Comparison of ENCODE assay signal across 15 cellular contexts in genomic region chr6:36780517-36781210, GRCh38. TPM values are rescaled to one million over a fixed set of nuclear protein-coding genes. Genes with fewer than 3 reads are reported as not detected.
DNase-seq lines count a peak whose midpoint lies in the region; ATAC-seq lines count a peak whose summit lies in the region.
"Had no signal": no experiment of that assay in that cellular context is flagged by ENCODE, and none has a peak within 500 bp of the region (broad histone marks: within the 10 kb centered on the region; RNA-seq: fewer than 3 reads in every experiment).

No MANE protein-coding gene starts in this region.

- H3K4me3 ChIP-seq in CD4-positive, CD25-positive, alpha-beta regulatory T cell (ENCODE audit: low read depth, low read length) = no peak overlapping the region
- H3K4me3 ChIP-seq: esophagus muscularis mucosa, GM23338, vagina had no signal

- H3K36me3 ChIP-seq in CD4-positive, CD25-positive, alpha-beta regulatory T cell (ENCODE audit: control insufficient read depth, insufficient read depth, low read length) = no peaks in the 10 kb centered on the region
- H3K36me3 ChIP-seq: esophagus muscularis mucosa, vagina had no signal

- H3K27me3 ChIP-seq in CD4-positive, CD25-positive, alpha-beta regulatory T cell (ENCODE audit: control insufficient read depth, insufficient read depth, low read length) = no peaks in the 10 kb centered on the region
- H3K27me3 ChIP-seq: vagina had no signal

- H3K36me3 Mint-ChIP-seq in CD4-positive, CD25-positive, alpha-beta regulatory T cell = no peaks in the 10 kb centered on the region
- H3K36me3 Mint-ChIP-seq in naive B cell = no peaks in the 10 kb centered on the region
- no peaks in the 10 kb centered on the region for H3K36me3 Mint-ChIP-seq in T-helper 17 cell (ENCODE audit: low read depth)

- no peaks in the 10 kb centered on the region for H3K9me3 Mint-ChIP-seq in CD4-positive, CD25-positive, alpha-beta regulatory T cell
- H3K9me3 Mint-ChIP-seq in naive B cell = peaks cover 0 to under 1% (median 0%) of the 10 kb centered on the region in 7 donors
- H3K9me3 Mint-ChIP-seq: GM23338 had no signal

- ATAC-seq in CD4-positive, CD25-positive, alpha-beta regulatory T cell (ENCODE audit: low read depth in 2 of 2) = no peak
- ATAC-seq in naive B cell (ENCODE audit: low read depth in 2 of 2) (peak; percentile 68), T-helper 17 cell (no peak)
- ATAC-seq: activated CD4-positive, alpha-beta T cell treated with anti-CD3 and anti-CD28 coated beads for 36 hours; GM23338 had no signal

- no peak for DNase-seq in CD4-positive, CD25-positive, alpha-beta regulatory T cell
- DNase-seq in Kasumi-1 (lab: John Stamatoyannopoulos, UW) (peak; percentile 62 to 64), SKM-1 treated with dmso at 0.1 percent for 144 hours (lab: John Stamatoyannopoulos, UW; ENCODE audit: unreplicated experiment) (peak; percentile 77), naive B cell (peak; percentile 50), SW 1271 (lab: John Stamatoyannopoulos, UW) (no peak), T-helper 17 cell (no peak), posterior cingulate gyrus (no peak)
- no peak for DNase-seq in stimulated activated CD4-positive, alpha-beta T cell treated with anti-CD3 and anti-CD28 coated beads, Interleukin-12 subunit alpha, Interleukin-12 subunit beta, amount 100 ng/mL, for 4 hours
- DNase-seq: activated CD4-positive, alpha-beta T cell treated with anti-CD3 and anti-CD28 coated beads for 36 hours; NCI-H2081 treated with DMSO at 0.1 percent for 48 hours had no signal

- H3K27ac Mint-ChIP-seq in CD4-positive, CD25-positive, alpha-beta regulatory T cell = peak overlapping the region in 2 of 3 donors; percentile 26 to 85
- H3K27ac Mint-ChIP-seq in naive B cell (peak overlapping the region; percentile 10 to 77 (median 64)), T-helper 17 cell (no peak overlapping the region)
- H3K27ac Mint-ChIP-seq: activated CD4-positive, alpha-beta T cell treated with anti-CD3 and anti-CD28 coated beads for 36 hours; GM23338 had no signal

- peaks cover 0 to 2% (median 0%) of the 10 kb centered on the region in 4 donors for H3K4me1 Mint-ChIP-seq in CD4-positive, CD25-positive, alpha-beta regulatory T cell
- peaks cover 19 to 30% (median 24%) of the 10 kb centered on the region in 3 donors for H3K4me1 Mint-ChIP-seq in naive B cell
- H3K4me1 Mint-ChIP-seq in T-helper 17 cell = peaks cover 12% of the 10 kb centered on the region
- H3K4me1 Mint-ChIP-seq: activated CD4-positive, alpha-beta T cell treated with anti-CD3 and anti-CD28 coated beads for 36 hours had no signal

- H3K4me1 ChIP-seq in CD4-positive, CD25-positive, alpha-beta regulatory T cell (ENCODE audit: control insufficient read depth, insufficient read depth, low read length, poor library complexity, severe bottlenecking) = no peaks in the 10 kb centered on the region
- H3K4me1 ChIP-seq: esophagus muscularis mucosa, vagina had no signal

- no peak overlapping the region for H3K27ac ChIP-seq in CD4-positive, CD25-positive, alpha-beta regulatory T cell (ENCODE audit: insufficient read depth, low read length, poor library complexity, severe bottlenecking)
- H3K27ac ChIP-seq: C4-2B, esophagus muscularis mucosa, vagina had no signal

- H3K9me3 ChIP-seq in CD4-positive, CD25-positive, alpha-beta regulatory T cell (ENCODE audit: control insufficient read depth in 2 of 2, low read length in 2 of 2) = no peaks in the 10 kb centered on the region
- no peaks in the 10 kb centered on the region for H3K9me3 ChIP-seq in T-helper 17 cell (ENCODE audit: control insufficient read depth, low read length, poor library complexity, severe bottlenecking)
- H3K9me3 ChIP-seq: esophagus muscularis mucosa, vagina had no signal

- H3K27me3 Mint-ChIP-seq in CD4-positive, CD25-positive, alpha-beta regulatory T cell = peaks cover 6% of the 10 kb centered on the region
- H3K27me3 Mint-ChIP-seq in naive B cell (peaks cover 10 to 20% (median 14%) of the 10 kb centered on the region in 3 donors), T-helper 17 cell (peaks cover 12% of the 10 kb centered on the region)
- H3K27me3 Mint-ChIP-seq: activated CD4-positive, alpha-beta T cell treated with anti-CD3 and anti-CD28 coated beads for 36 hours; brain had no signal

- intact Hi-C loops in posterior cingulate gyrus (cut with DNase I) = no loop called here

- no peak overlapping the region for H3K4me3 Mint-ChIP-seq in CD4-positive, CD25-positive, alpha-beta regulatory T cell
- H3K4me3 Mint-ChIP-seq in naive B cell = peak overlapping the region in 7 of 8 donors; percentile 3 to 82 (median 52)
- no peak overlapping the region for H3K4me3 Mint-ChIP-seq in T-helper 17 cell
- H3K4me3 Mint-ChIP-seq: activated CD4-positive, alpha-beta T cell treated with anti-CD3 and anti-CD28 coated beads for 36 hours; brain; GM23338 had no signal

RNA-seq across cellular contexts. Expression of gene CPNE5, which starts 58.6 kb away (rescaled TPM):
- 4.3 TPM for total RNA-seq in CD4-positive, CD25-positive, alpha-beta regulatory T cell
- polyA plus RNA-seq in CD4-positive, CD25-positive, alpha-beta regulatory T cell = 1 to 10 TPM in 1 of 4 donors, under 1 TPM in 3; 0.16 to 2.5 (median 0.78) TPM
- polyA plus RNA-seq in naive B cell (ENCODE audit: low read depth in 6 of 6) = 100 to 1,000 TPM in 2 of 6 donors, 10 to 100 TPM in 4; 56.9 to 105 (median 92.2) TPM
- total RNA-seq in T-helper 17 cell = 10 to 100 TPM in 1 of 2 donors, 1 to 10 TPM in 1; 5.5 to 16.0 TPM

Comparison
In these comparisons a context has a peak if more than half of its experiments do, and no peak if none do; other contexts are left out.
1. ATAC-seq: peak in naive B cell (2 of 2); none in CD4-positive, CD25-positive, alpha-beta regulatory T cell (0 of 2) and T-helper 17 cell (single experiment).
2. DNase-seq: peak in Kasumi-1 (2 of 2), SKM-1 treated with dmso at 0.1 percent for 144 hours (single experiment) and naive B cell (single experiment); none in CD4-positive, CD25-positive, alpha-beta regulatory T cell (0 of 3), SW 1271 (0 of 2), T-helper 17 cell (0 of 3), stimulated activated CD4-positive, alpha-beta T cell treated with anti-CD3 and anti-CD28 coated beads, Interleukin-12 subunit alpha, Interleukin-12 subunit beta, amount 100 ng/mL, for 4 hours (single experiment) and posterior cingulate gyrus (0 of 10).
3. H3K4me3 Mint-ChIP-seq: peak in naive B cell (7 of 8); none in CD4-positive, CD25-positive, alpha-beta regulatory T cell (0 of 4) and T-helper 17 cell (single experiment).